Comparison of ENCODE assay signal across 9 cellular contexts in the genomic region with DNA sequence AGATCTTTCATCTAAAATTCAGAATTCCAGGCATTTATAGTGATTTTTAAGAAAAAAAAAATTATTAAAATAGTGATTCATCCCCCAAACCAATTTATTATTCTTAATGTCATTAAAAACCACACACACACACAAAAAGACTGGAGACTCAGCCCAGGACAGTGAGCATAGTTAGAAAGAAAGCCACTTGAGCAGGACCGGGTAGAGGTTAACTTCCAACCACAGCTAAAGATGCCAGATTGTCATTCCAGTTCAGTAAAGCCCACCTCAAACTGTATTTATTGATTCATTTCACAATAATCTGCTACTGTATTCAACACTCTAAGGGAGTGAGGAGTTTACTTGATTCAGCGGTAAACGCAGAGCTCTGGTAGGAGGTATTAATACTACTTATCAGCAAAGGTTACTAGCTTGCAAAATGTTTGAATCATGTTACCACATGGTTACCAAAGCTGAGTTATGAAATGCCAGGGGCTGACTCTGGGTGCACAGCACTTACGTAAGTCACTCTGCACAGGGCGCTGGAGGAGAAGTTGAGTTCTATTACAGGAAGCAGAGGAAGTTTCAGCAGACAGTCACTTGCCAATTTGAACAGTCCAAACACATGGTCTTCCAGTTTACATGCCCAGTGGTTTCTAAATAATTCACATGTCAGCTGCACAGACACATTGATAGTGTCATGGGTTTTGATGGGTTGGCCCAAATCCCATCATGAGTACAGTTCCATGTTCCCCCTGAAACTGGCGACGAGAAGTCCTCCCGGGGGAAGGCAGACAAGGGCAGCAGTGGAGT.
DNase-seq lines count a peak whose midpoint lies in the region; ATAC-seq and TF ChIP-seq lines count a peak whose summit lies in the region.
"Had no signal": no experiment of that assay in that cellular context is flagged by ENCODE, and none has a peak within 500 bp of the region (broad histone marks: within the 10 kb centered on the region; RNA-seq: fewer than 3 reads in every experiment).

No MANE protein-coding gene starts in this region.

- DNase-seq in Daoy (ENCODE audit: low read depth): peak; percentile 50
- peak; percentile 49 for DNase-seq in OCI-M1 (lab: John Stamatoyannopoulos, UW)
- DNase-seq in fibroblast of villous mesenchyme (ENCODE audit: low read depth): peak; percentile 98
- peak; percentile 86 for DNase-seq in pons (ENCODE audit: low spot score)
- DNase-seq in NCI-H2029 (lab: John Stamatoyannopoulos, UW): no peak
- no peak for DNase-seq in HUDEP-2 (lab: John Stamatoyannopoulos, UW; ENCODE audit: unreplicated experiment in 76 of 76)
- no peak for DNase-seq in NCI-H526 (lab: John Stamatoyannopoulos, UW)

- no peak for TF ChIP-seq CTCF in fibroblast of villous mesenchyme (IDR thresholded peaks at IDR 0.05; ENCODE audit: insufficient read depth, low read depth, low read length)

- no peak overlapping the region for H3K4me3 ChIP-seq in fibroblast of villous mesenchyme (ENCODE audit: low read depth, low read length)
- H3K4me3 ChIP-seq: vagina had no signal

- ATAC-seq in GM18502 (IDR thresholded peaks at IDR 0.05; ENCODE audit: poor library complexity, unreplicated experiment): no peak

Comparison
In these comparisons a context has a peak if more than half of its experiments do, and no peak if none do; other contexts are left out.
1. DNase-seq: peak in Daoy (single experiment), OCI-M1 (single experiment), fibroblast of villous mesenchyme (single experiment) and pons (single experiment); none in NCI-H2029 (single experiment), HUDEP-2 (0 of 76) and NCI-H526 (0 of 2).